In the genomic region with DNA sequence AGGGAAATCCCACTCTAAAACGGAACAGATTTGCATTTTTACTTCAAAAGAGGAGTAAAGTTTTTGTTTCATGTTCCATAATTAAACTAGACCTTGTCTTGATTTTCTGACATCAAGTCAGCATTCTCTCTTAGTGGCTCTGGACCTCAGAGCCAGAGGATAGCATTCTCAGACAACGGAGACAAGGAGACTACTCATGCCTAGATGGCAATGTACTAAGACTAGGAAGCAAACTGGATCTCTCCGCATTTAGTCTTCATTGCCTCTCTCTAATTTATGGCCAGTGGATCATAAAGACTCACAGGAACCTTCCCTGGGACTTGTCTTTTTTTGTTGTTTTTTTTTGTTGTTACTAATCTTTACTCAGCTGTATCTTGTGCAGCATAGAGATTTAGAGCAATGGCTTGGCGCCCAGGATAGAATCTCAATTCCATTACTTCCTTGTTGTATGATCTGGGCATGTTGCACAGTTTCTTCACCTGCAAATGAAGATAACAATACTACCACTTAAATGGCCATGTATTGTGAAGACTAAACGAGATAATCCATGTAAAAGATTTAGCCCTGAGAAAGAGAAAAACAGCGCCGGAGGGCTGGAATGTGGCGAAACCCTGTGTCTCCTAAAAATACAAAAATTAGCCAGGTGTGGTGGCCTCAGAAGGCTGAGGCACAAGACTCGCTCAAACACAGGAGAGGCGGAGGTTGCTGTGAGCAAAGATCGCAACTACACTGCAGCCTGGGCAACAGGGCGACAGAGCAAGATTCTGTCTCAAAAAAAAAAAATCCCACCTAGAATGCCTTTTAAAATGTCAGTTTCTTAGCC, we compare ENCODE assay signal across 18 cellular contexts. TPM values are rescaled to one million over a fixed set of nuclear protein-coding genes. Genes with fewer than 3 reads are reported as not detected.
A peak's percentile ranks its signal among the peaks of the same experiment; 100 is the strongest.
DNase-seq lines count a peak whose midpoint lies in the region; ATAC-seq and TF ChIP-seq lines count a peak whose summit lies in the region.
"Had no signal": no experiment of that assay in that cellular context is flagged by ENCODE, and none has a peak within 500 bp of the region (broad histone marks: within the 10 kb centered on the region; RNA-seq: fewer than 3 reads in every experiment).

No MANE protein-coding gene starts in this region.

- H3K9me3 ChIP-seq in GM23248 (ENCODE audit: low read depth) = no peaks in the 10 kb centered on the region
- no peaks in the 10 kb centered on the region for H3K9me3 ChIP-seq in OCI-LY3 (ENCODE audit: insufficient read depth, low read length)
- H3K9me3 ChIP-seq: ascending aorta had no signal

- no peaks in the 10 kb centered on the region for H4K20me1 ChIP-seq in GM23248 (ENCODE audit: insufficient read depth)
- no peaks in the 10 kb centered on the region for H4K20me1 ChIP-seq in OCI-LY3 (ENCODE audit: insufficient read depth, low read length)

- peaks cover 8% of the 10 kb centered on the region for H3K4me1 ChIP-seq in GM23248 (ENCODE audit: insufficient read depth)
- H3K4me1 ChIP-seq in OCI-LY3 (ENCODE audit: low read length) = peaks cover 25% of the 10 kb centered on the region

- H3K36me3 ChIP-seq in GM23248 (ENCODE audit: low read depth) (no peaks in the 10 kb centered on the region), OCI-LY3 (replicated peaks; ENCODE audit: low read depth, low read length) (no peaks in the 10 kb centered on the region)
- H3K36me3 ChIP-seq: ascending aorta had no signal

- peaks cover 9% of the 10 kb centered on the region for H3K79me2 ChIP-seq in GM23248 (ENCODE audit: insufficient read depth)
- H3K79me2 ChIP-seq in OCI-LY3 (ENCODE audit: low read length) = peaks cover 10% of the 10 kb centered on the region

- ATAC-seq in HG03521 (IDR thresholded peaks at IDR 0.05; ENCODE audit: unreplicated experiment) = no peak
- ATAC-seq in GM18909 (IDR thresholded peaks at IDR 0.05; ENCODE audit: poor library complexity, unreplicated experiment) = no peak
- ATAC-seq: CD8-positive, alpha-beta T cell had no signal

- peaks cover 2% of the 10 kb centered on the region for H3K27me3 Mint-ChIP-seq in glutamatergic neuron (ENCODE audit: unreplicated experiment)
- H3K27me3 Mint-ChIP-seq: progenitor cell of endocrine pancreas had no signal

- H3F3A ChIP-seq in GM23248 (ENCODE audit: insufficient read depth) = peaks cover 5% of the 10 kb centered on the region; the same call in 1 of the 2 replicates

- H3K27ac Mint-ChIP-seq in glutamatergic neuron (ENCODE audit: unreplicated experiment) = no peak overlapping the region
- H3K27ac Mint-ChIP-seq: CD8-positive, alpha-beta T cell; progenitor cell of endocrine pancreas; T-helper 1 cell treated with Interleukin-12 subunit alpha and Interleukin-12 subunit beta and Interleukin-4 antibody, amounts not matched to agents 30 μg/mL and 1 μg/mL, for 36 hours had no signal

- TF ChIP-seq CTCF in 22Rv1 (IDR thresholded peaks at IDR 0.05) = no peak
- no peak for TF ChIP-seq CTCF in OCI-LY3 (IDR thresholded peaks at IDR 0.05; ENCODE audit: low read depth, low read length)
- no peak for TF ChIP-seq CTCF in glutamatergic neuron (IDR thresholded peaks at IDR 0.05; ENCODE audit: partially characterized antibody, unreplicated experiment)

- H3K4me3 Mint-ChIP-seq in glutamatergic neuron (ENCODE audit: unreplicated experiment) = no peak overlapping the region
- H3K4me3 Mint-ChIP-seq: CD8-positive, alpha-beta T cell; T-helper 1 cell treated with Interleukin-12 subunit alpha and Interleukin-12 subunit beta and Interleukin-4 antibody, amounts not matched to agents 30 μg/mL and 1 μg/mL, for 36 hours had no signal

- no peaks in the 10 kb centered on the region for H3K9me3 Mint-ChIP-seq in glutamatergic neuron (ENCODE audit: unreplicated experiment)
- H3K9me3 Mint-ChIP-seq: CD8-positive, alpha-beta T cell; T-helper 1 cell treated with Interleukin-12 subunit alpha and Interleukin-12 subunit beta and Interleukin-4 antibody, amounts not matched to agents 30 μg/mL and 1 μg/mL, for 36 hours had no signal

- in situ Hi-C loops in GM23248 (cut with MboI) = loop anchor here (10.0 kb wide), 1 partner anchor 265 kb away; no protein-coding TSS in a partner anchor

- H3K9me2 ChIP-seq in GM23248 (ENCODE audit: insufficient read depth) = no peaks in the 10 kb centered on the region

- no peaks in the 10 kb centered on the region for H3K36me3 Mint-ChIP-seq in glutamatergic neuron (ENCODE audit: unreplicated experiment)

- H3K27ac ChIP-seq in 22Rv1 (peak overlapping the region; percentile 51), GM23248 (no peak overlapping the region), OCI-LY3 (ENCODE audit: low read length) (no peak overlapping the region)
- H3K27ac ChIP-seq: ascending aorta had no signal

- H3K4me3 ChIP-seq in GM23248 (no peak overlapping the region), OCI-LY3 (ENCODE audit: low read length) (peak overlapping the region; percentile 70)
- H3K4me3 ChIP-seq: ascending aorta had no signal

- H3K27me3 ChIP-seq in GM23248 (replicated peaks; ENCODE audit: insufficient read depth) = no peaks in the 10 kb centered on the region
- no peaks in the 10 kb centered on the region for H3K27me3 ChIP-seq in OCI-LY3 (ENCODE audit: low read depth, low read length)
- H3K27me3 ChIP-seq: ascending aorta had no signal

- peak overlapping the region; percentile 41; the same call in 1 of the 2 replicates for H2AFZ ChIP-seq in GM23248
- peak overlapping the region; percentile 91 for H2AFZ ChIP-seq in OCI-LY3 (ENCODE audit: low read depth, low read length)

- no peak overlapping the region for H3K4me2 ChIP-seq in GM23248 (ENCODE audit: unreplicated experiment)
- peak overlapping the region; percentile 91 for H3K4me2 ChIP-seq in OCI-LY3 (ENCODE audit: low read length)

- no peaks in the 10 kb centered on the region for H3K4me1 Mint-ChIP-seq in glutamatergic neuron (ENCODE audit: low read depth, unreplicated experiment)

- 75 to 76% methylated on average over 12 of the region's 12 CpGs for WGBS in GM23248 (ENCODE audit: low coverage in 1 of 2, low lambda C conversion rate in 2 of 2, missing lambda C conversion rate in 2 of 2), 2 experiments

- DNase-seq in GM23248 = peak; percentile 9
- DNase-seq in iris pigment epithelial cell (ENCODE audit: low read depth) = peak; percentile 22
- no peak for DNase-seq in AG20443 (ENCODE audit: low spot score)
- no peak for DNase-seq in glutamatergic neuron
- DNase-seq: activated CD4-positive, CD25-positive, alpha-beta regulatory T cell; activated gamma-delta T cell treated with Interleukin-2 at 50 U/mL for 16 hours; CD8-positive, alpha-beta T cell; head of caudate nucleus; NCI-H1105 treated with DMSO at 0.1 percent for 48 hours; NCI-H446 treated with DMSO at 0.1 percent for 48 hours; stimulated activated CD4-positive, alpha-beta T cell treated with anti-CD3 and anti-CD28 coated beads, Interleukin-15, amount 100 ng/mL, for 24 hours had no signal

- no peak overlapping the region for H3K9ac ChIP-seq in GM23248
- peak overlapping the region; percentile 53 for H3K9ac ChIP-seq in OCI-LY3 (ENCODE audit: low read length)

RNA-seq across cellular contexts. Expression of a gene that starts 4.0 kb away (rescaled TPM):
- total RNA-seq in GM23248 (2014; rRNA removed; shearing (Covaris generic)) = 13.9 and 25.5 TPM in 2 replicates
- 16.4 and 19.0 TPM in 2 replicates for polyA plus RNA-seq in GM23248 (2016; fragmentation: Nextera tagmentation; extraction: Ambion mirVana)
- total RNA-seq in glutamatergic neuron (ENCODE audit: unreplicated experiment) = 16.1 TPM

RNA-seq across cellular contexts. Expression of a gene that starts 7.1 kb away (rescaled TPM):
- 246 and 295 TPM in 2 replicates for total RNA-seq in GM23248 (2014; rRNA removed; shearing (Covaris generic))
- 191 and 192 TPM in 2 replicates for polyA plus RNA-seq in GM23248 (2016; fragmentation: Nextera tagmentation; extraction: Ambion mirVana)
- total RNA-seq in glutamatergic neuron (ENCODE audit: unreplicated experiment) = 59.2 TPM

Comparison
In these comparisons a context has a peak if more than half of its experiments do, and no peak if none do; other contexts are left out.
1. DNase-seq: peak in GM23248 (single experiment) and iris pigment epithelial cell (single experiment); none in AG20443 (single experiment) and glutamatergic neuron (single experiment).